In the genomic region with DNA sequence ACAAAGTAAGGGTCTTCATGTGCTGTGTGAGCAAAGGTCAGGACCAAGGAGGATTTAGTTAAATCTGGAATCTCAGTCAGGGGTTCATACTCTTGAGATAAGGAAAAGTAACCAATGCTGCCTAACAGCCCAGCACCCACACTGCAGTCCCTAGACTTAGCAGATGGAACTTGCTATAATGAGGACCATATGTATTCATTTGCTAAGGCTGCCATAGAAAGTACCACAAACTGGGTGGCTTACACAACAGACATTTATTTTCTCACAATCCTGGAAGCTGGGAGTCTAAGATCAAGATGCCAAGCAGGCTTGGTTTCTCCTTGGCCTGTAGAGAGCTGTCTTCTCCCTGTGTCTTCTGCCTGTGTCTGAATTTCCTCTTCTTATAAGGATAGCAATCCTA, we compare ENCODE assay signal across 18 cellular contexts. TPM values are rescaled to one million over a fixed set of nuclear protein-coding genes. Genes with fewer than 3 reads are reported as not detected.
DNase-seq lines count a peak whose midpoint lies in the region; ATAC-seq and TF ChIP-seq lines count a peak whose summit lies in the region.
"Had no signal": no experiment of that assay in that cellular context is flagged by ENCODE, and none has a peak within 500 bp of the region (broad histone marks: within the 10 kb centered on the region; RNA-seq: fewer than 3 reads in every experiment).

No MANE protein-coding gene starts in this region.

- ATAC-seq in upper lobe of right lung (no peak), GM21529 (IDR thresholded peaks at IDR 0.05; ENCODE audit: unreplicated experiment) (no peak)

- CTCF ChIA-PET in activated naive CD4-positive, alpha-beta T cell treated with anti-CD3 and anti-CD28 coated beads for 36 hours (lab: Charles Lee) = interaction anchor here (1.7 kb wide), 1 partner anchor 111 kb away, joined by 7 read pairs; no protein-coding TSS in a partner anchor

- peaks cover 13% of the 10 kb centered on the region for H3K4me1 Mint-ChIP-seq in activated naive CD4-positive, alpha-beta T cell treated with anti-CD3 and anti-CD28 coated beads for 36 hours (ENCODE audit: low read depth)

- no peak for TF ChIP-seq CTCF in upper lobe of right lung (IDR thresholded peaks at IDR 0.05)

- no peaks in the 10 kb centered on the region for H3K36me3 Mint-ChIP-seq in activated naive CD4-positive, alpha-beta T cell treated with anti-CD3 and anti-CD28 coated beads for 36 hours (ENCODE audit: low read depth)

- DNase-seq in EL (peak; percentile 21), NCI-H82 treated with DMSO at 0.1 percent for 48 hours (lab: John Stamatoyannopoulos, UW; ENCODE audit: unreplicated experiment) (peak; percentile 73), fibroblast of gingiva (ENCODE audit: low read depth) (peak; percentile 91), upper lobe of right lung (no peak), NCI-H2171 (lab: John Stamatoyannopoulos, UW) (no peak)
- no peak for DNase-seq in activated naive CD4-positive, alpha-beta T cell treated with anti-CD3 and anti-CD28 coated beads for 36 hours
- DNase-seq: AML-193; Calu3; CD4-positive, alpha-beta T cell; DMS79 treated with DMSO at 0.1 percent for 48 hours; GF-D8; NCI-H1105 treated with DMSO at 0.1 percent for 48 hours; NCI-H187 treated with DMSO at 0.1 percent for 48 hours; SHP77 treated with DMSO at 0.1 percent for 48 hours; SW 1271 had no signal

- intact Hi-C loops in upper lobe of right lung (cut with DNase I) = no loop called here
- intact Hi-C loops in activated naive CD4-positive, alpha-beta T cell treated with anti-CD3 and anti-CD28 coated beads for 36 hours (cut with micrococcal nuclease) = no loop called here

- no peak overlapping the region for H3K4me3 ChIP-seq in upper lobe of right lung

- no peaks in the 10 kb centered on the region for H3K9me3 ChIP-seq in upper lobe of right lung

- H3K9me3 Mint-ChIP-seq in activated naive CD4-positive, alpha-beta T cell treated with anti-CD3 and anti-CD28 coated beads for 36 hours = no peaks in the 10 kb centered on the region

- H3K36me3 ChIP-seq in upper lobe of right lung = no peaks in the 10 kb centered on the region

- peaks cover 6% of the 10 kb centered on the region for H3K4me1 ChIP-seq in upper lobe of right lung

- no peak overlapping the region for H3K27ac Mint-ChIP-seq in activated naive CD4-positive, alpha-beta T cell treated with anti-CD3 and anti-CD28 coated beads for 36 hours
- H3K27ac Mint-ChIP-seq: CD4-positive, alpha-beta T cell had no signal

- no peaks in the 10 kb centered on the region for H3K27me3 Mint-ChIP-seq in activated naive CD4-positive, alpha-beta T cell treated with anti-CD3 and anti-CD28 coated beads for 36 hours (ENCODE audit: low read depth)

- H3K4me3 Mint-ChIP-seq in activated naive CD4-positive, alpha-beta T cell treated with anti-CD3 and anti-CD28 coated beads for 36 hours = no peak overlapping the region
- H3K4me3 Mint-ChIP-seq: CD4-positive, alpha-beta T cell had no signal

- no peak overlapping the region for H3K27ac ChIP-seq in upper lobe of right lung

- no peaks in the 10 kb centered on the region for H3K27me3 ChIP-seq in upper lobe of right lung

RNA-seq across cellular contexts. Expression of a gene that starts 20.8 kb away (rescaled TPM):
- total RNA-seq in upper lobe of right lung = 0.67 TPM
- total RNA-seq in activated naive CD4-positive, alpha-beta T cell treated with anti-CD3 and anti-CD28 coated beads for 36 hours = not detected
- total RNA-seq: Calu3; CD4-positive, alpha-beta T cell; H1; NCI-H460 had no signal

RNA-seq across cellular contexts. Expression of a gene that starts 32.1 kb away (rescaled TPM):
- 33.3 TPM for total RNA-seq in upper lobe of right lung
- total RNA-seq in activated naive CD4-positive, alpha-beta T cell treated with anti-CD3 and anti-CD28 coated beads for 36 hours = 10 to 100 TPM; 13.3 to 14.5 TPM

RNA-seq across cellular contexts. Expression of a gene that starts 40.0 kb away (rescaled TPM):
- 0.06 TPM for total RNA-seq in upper lobe of right lung
- total RNA-seq in activated naive CD4-positive, alpha-beta T cell treated with anti-CD3 and anti-CD28 coated beads for 36 hours = not detected
- total RNA-seq: CD4-positive, alpha-beta T cell had no signal

RNA-seq across cellular contexts. Expression of a gene that starts 42.9 kb away (rescaled TPM):
- total RNA-seq in upper lobe of right lung = not detected
- total RNA-seq in activated naive CD4-positive, alpha-beta T cell treated with anti-CD3 and anti-CD28 coated beads for 36 hours = under 1 TPM in 1 of 2 experiments, not detected in 1; 0.05 TPM
- total RNA-seq: CD4-positive, alpha-beta T cell; NCI-H460 had no signal

Comparison
In these comparisons a context has a peak if more than half of its experiments do, and no peak if none do; other contexts are left out.
1. DNase-seq: peak in EL (single experiment), NCI-H82 treated with DMSO at 0.1 percent for 48 hours (single experiment) and fibroblast of gingiva (single experiment); none in upper lobe of right lung (single experiment), NCI-H2171 (single experiment) and activated naive CD4-positive, alpha-beta T cell treated with anti-CD3 and anti-CD28 coated beads for 36 hours (single experiment).